ENCODE assay signal across 18 cellular contexts in the genomic region with DNA sequence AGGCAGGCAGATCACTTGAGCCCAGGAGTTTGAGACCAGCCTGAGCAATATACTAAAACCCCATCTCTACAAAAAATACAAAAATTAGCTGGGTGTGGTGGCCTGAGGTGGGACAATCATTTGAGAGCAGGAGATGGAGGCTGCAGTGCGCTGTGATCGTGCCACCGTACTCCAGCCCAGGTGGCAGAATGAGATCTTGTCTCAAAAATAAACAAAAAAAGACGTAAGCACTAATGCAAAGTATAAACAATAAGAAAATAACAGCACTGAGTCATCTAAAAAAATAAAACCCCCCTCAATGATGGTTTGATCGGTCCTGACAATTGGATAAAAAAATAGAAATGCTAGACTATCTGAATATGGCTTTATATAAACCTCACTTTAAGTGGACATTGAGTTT. TPM values are rescaled to one million over a fixed set of nuclear protein-coding genes. Genes with fewer than 3 reads are reported as not detected.
DNase-seq lines count a peak whose midpoint lies in the region; ATAC-seq, FAIRE-seq and TF ChIP-seq lines count a peak whose summit lies in the region.
"Had no signal": no experiment of that assay in that cellular context is flagged by ENCODE, and none has a peak within 500 bp of the region (broad histone marks: within the 10 kb centered on the region; RNA-seq: fewer than 3 reads in every experiment).

No MANE protein-coding gene starts in this region.

- H3F3A ChIP-seq in neural cell (ENCODE audit: insufficient read depth, low read length, poor library complexity, severe bottlenecking) = no peaks in the 10 kb centered on the region

- peak overlapping the region; percentile 79 for H3K27ac ChIP-seq in Karpas-422 (ENCODE audit: low read length)
- H3K27ac ChIP-seq in neural cell (ENCODE audit: low read length) = no peak overlapping the region
- H3K27ac ChIP-seq: cardiac muscle cell, GM23248, tibial artery had no signal

- no peak for DNase-seq in activated CD4-positive, alpha-beta T cell treated with anti-CD3 and anti-CD28 coated beads, Interleukin-2, amount 10 ng/mL, durations not matched to agents 24 days and 14 days
- no peak for DNase-seq in activated CD4-positive, alpha-beta T cell treated with anti-CD3 and anti-CD28 coated beads for 1 hour
- no peak for DNase-seq in Karpas-422
- DNase-seq in activated naive CD8-positive, alpha-beta T cell treated with anti-CD3 and anti-CD28 coated beads, Interleukin-2, amount 10 ng/mL, durations not matched to agents 7 days and 5 days = no peak
- DNase-seq in GM19240 (ENCODE audit: insufficient read length, low spot score) = no peak
- no peak for DNase-seq in GM19239 (ENCODE audit: insufficient read length, low spot score)
- DNase-seq in Ammon's horn (ENCODE audit: low spot score) = no peak
- DNase-seq: activated CD4-positive, alpha-beta T cell treated with anti-CD3 and anti-CD28 coated beads, Interleukin-2, amount 50 U/mL, for 4 hours; GM23248; MV-4-11; T-helper 9 cell; tibial artery had no signal

- H3K4me1 Mint-ChIP-seq in activated CD4-positive, alpha-beta T cell treated with anti-CD3 and anti-CD28 coated beads, Interleukin-2, amount 10 ng/mL, durations not matched to agents 24 days and 14 days = peaks cover 62% of the 10 kb centered on the region
- H3K4me1 Mint-ChIP-seq in activated naive CD8-positive, alpha-beta T cell treated with anti-CD3 and anti-CD28 coated beads, Interleukin-2, amount 10 ng/mL, durations not matched to agents 7 days and 5 days = peaks cover 55% of the 10 kb centered on the region

- H3K4me3 Mint-ChIP-seq in activated CD4-positive, alpha-beta T cell treated with anti-CD3 and anti-CD28 coated beads, Interleukin-2, amount 10 ng/mL, durations not matched to agents 24 days and 14 days = peak overlapping the region; percentile 89
- peak overlapping the region; percentile 84 for H3K4me3 Mint-ChIP-seq in activated naive CD8-positive, alpha-beta T cell treated with anti-CD3 and anti-CD28 coated beads, Interleukin-2, amount 10 ng/mL, durations not matched to agents 7 days and 5 days

- peaks cover 49% of the 10 kb centered on the region for H4K20me1 ChIP-seq in Karpas-422 (ENCODE audit: insufficient read depth, low read depth, low read length)
- H4K20me1 ChIP-seq in neural cell (ENCODE audit: insufficient read depth) = no peaks in the 10 kb centered on the region

- no peaks in the 10 kb centered on the region for H3K36me3 ChIP-seq in Karpas-422 (ENCODE audit: insufficient read depth, low read length)
- H3K36me3 ChIP-seq in neural cell (ENCODE audit: insufficient read depth, low read length) = no peaks in the 10 kb centered on the region
- H3K36me3 ChIP-seq: cardiac muscle cell, tibial artery had no signal

- H3K27ac Mint-ChIP-seq in activated CD4-positive, alpha-beta T cell treated with anti-CD3 and anti-CD28 coated beads, Interleukin-2, amount 10 ng/mL, durations not matched to agents 24 days and 14 days = peak overlapping the region; percentile 64
- H3K27ac Mint-ChIP-seq in activated naive CD8-positive, alpha-beta T cell treated with anti-CD3 and anti-CD28 coated beads, Interleukin-2, amount 10 ng/mL, durations not matched to agents 7 days and 5 days = peak overlapping the region; percentile 80

- H2AFZ ChIP-seq in Karpas-422 (ENCODE audit: low read length) (no peak overlapping the region), neural cell (ENCODE audit: low read depth, low read length) (no peak overlapping the region)
- H2AFZ ChIP-seq: GM23248 had no signal

- H3K79me2 ChIP-seq in Karpas-422 (ENCODE audit: low read length) (peaks cover 86% of the 10 kb centered on the region), neural cell (replicated peaks; ENCODE audit: insufficient read depth, low read length) (peaks cover 60% of the 10 kb centered on the region)

- H3K27me3 ChIP-seq in Karpas-422 (ENCODE audit: low read length) = no peaks in the 10 kb centered on the region
- H3K27me3 ChIP-seq in neural cell (ENCODE audit: insufficient read depth, low read depth, low read length) = no peaks in the 10 kb centered on the region
- H3K27me3 ChIP-seq: cardiac muscle cell, tibial artery had no signal

- no peaks in the 10 kb centered on the region for H3K9me3 Mint-ChIP-seq in activated CD4-positive, alpha-beta T cell treated with anti-CD3 and anti-CD28 coated beads, Interleukin-2, amount 10 ng/mL, durations not matched to agents 24 days and 14 days
- H3K9me3 Mint-ChIP-seq in activated naive CD8-positive, alpha-beta T cell treated with anti-CD3 and anti-CD28 coated beads, Interleukin-2, amount 10 ng/mL, durations not matched to agents 7 days and 5 days = no peaks in the 10 kb centered on the region

- no peak for FAIRE-seq in GM19239 (lab: Jason Lieb, UNC)
- FAIRE-seq: endometrium, HTR-8/SVneo had no signal

- H3K9ac ChIP-seq in Karpas-422 (ENCODE audit: low read length) (peak overlapping the region; percentile 87), neural cell (ENCODE audit: low read length) (no peak overlapping the region)
- H3K9ac ChIP-seq: GM23248 had no signal

- no peak for TF ChIP-seq CTCF in neural cell (IDR thresholded peaks at IDR 0.05; ENCODE audit: poor library complexity, severe bottlenecking)

- no peak for TF ChIP-seq EP300 in neural cell (conservative IDR thresholded peaks at IDR 0.05; ENCODE audit: poor library complexity, severe bottlenecking)

- TF ChIP-seq RAD21 in neural cell (conservative IDR thresholded peaks at IDR 0.05) = no peak

- intact Hi-C loops in activated CD4-positive, alpha-beta T cell treated with anti-CD3 and anti-CD28 coated beads, Interleukin-2, amount 10 ng/mL, durations not matched to agents 24 days and 14 days (cut with micrococcal nuclease) = no loop called here

- H3K4me2 ChIP-seq in Karpas-422 (ENCODE audit: low read depth, low read length, poor library complexity, severe bottlenecking) = peak overlapping the region; percentile 87
- H3K4me2 ChIP-seq in neural cell (ENCODE audit: low read length) = no peak overlapping the region

- H3K27me3 Mint-ChIP-seq in activated CD4-positive, alpha-beta T cell treated with anti-CD3 and anti-CD28 coated beads, Interleukin-2, amount 10 ng/mL, durations not matched to agents 24 days and 14 days = no peaks in the 10 kb centered on the region
- H3K27me3 Mint-ChIP-seq in activated naive CD8-positive, alpha-beta T cell treated with anti-CD3 and anti-CD28 coated beads, Interleukin-2, amount 10 ng/mL, durations not matched to agents 7 days and 5 days = no peaks in the 10 kb centered on the region

- H3K9me3 ChIP-seq in Karpas-422 (ENCODE audit: low read length) (no peaks in the 10 kb centered on the region), neural cell (ENCODE audit: low read length) (no peaks in the 10 kb centered on the region)
- H3K9me3 ChIP-seq: tibial artery had no signal

- POLR2A ChIA-PET in activated naive CD8-positive, alpha-beta T cell treated with anti-CD3 and anti-CD28 coated beads, Interleukin-2, amount 10 ng/mL, durations not matched to agents 7 days and 5 days (lab: Charles Lee) = interaction anchor here (1.9 to 3.7 kb wide), 2 partner anchors 10 to 97 kb away, joined by 4 to 12 read pairs; a partner anchor contains a TSS

- H3K9me2 ChIP-seq in Karpas-422 (replicated peaks; ENCODE audit: insufficient read depth, low read length) (no peaks in the 10 kb centered on the region), neural cell (ENCODE audit: insufficient read depth, low read length) (no peaks in the 10 kb centered on the region)

- H3K4me3 ChIP-seq in Karpas-422 (ENCODE audit: low read length) (peak overlapping the region; percentile 79), neural cell (ENCODE audit: low read length) (peak overlapping the region; percentile 18)
- H3K4me3 ChIP-seq: cardiac muscle cell, GM23248, tibial artery had no signal

- peaks cover 30% of the 10 kb centered on the region for H3K36me3 Mint-ChIP-seq in activated CD4-positive, alpha-beta T cell treated with anti-CD3 and anti-CD28 coated beads, Interleukin-2, amount 10 ng/mL, durations not matched to agents 24 days and 14 days (ENCODE audit: low read depth)
- peaks cover 16% of the 10 kb centered on the region for H3K36me3 Mint-ChIP-seq in activated naive CD8-positive, alpha-beta T cell treated with anti-CD3 and anti-CD28 coated beads, Interleukin-2, amount 10 ng/mL, durations not matched to agents 7 days and 5 days

- peaks cover 68% of the 10 kb centered on the region for H3K4me1 ChIP-seq in Karpas-422 (ENCODE audit: low read length)

- no peak for ATAC-seq in activated naive CD8-positive, alpha-beta T cell treated with anti-CD3 and anti-CD28 coated beads, Interleukin-2, amount 10 ng/mL, durations not matched to agents 7 days and 5 days (ENCODE audit: low read depth)
- ATAC-seq: left lobe of liver had no signal

TF ChIP-seq in neural cell, 6 proteins besides CTCF, POLR2A, EP300 and RAD21 (continues in another document):
- TF ChIP-seq POLR2AphosphoS5 (IDR thresholded peaks at IDR 0.05) (no peak), TAF1 (IDR thresholded peaks at IDR 0.05; ENCODE audit: low read depth) (no peak), EZH2 (IDR thresholded peaks at IDR 0.05; ENCODE audit: borderline replicate concordance, insufficient read depth, low read length, poor library complexity, severe bottlenecking) (no peak), MXI1 (conservative IDR thresholded peaks at IDR 0.05; ENCODE audit: poor library complexity, severe bottlenecking) (no peak), SMC3 (conservative IDR thresholded peaks at IDR 0.05; ENCODE audit: poor library complexity) (no peak)

RNA-seq across cellular contexts. Expression of a gene that starts 3.6 kb away (rescaled TPM):
- total RNA-seq in activated CD4-positive, alpha-beta T cell treated with anti-CD3 and anti-CD28 coated beads, Interleukin-2, amount 10 ng/mL, durations not matched to agents 24 days and 14 days = 75.2 and 78.2 TPM in 2 replicates
- total RNA-seq in Karpas-422 (2014; rRNA removed; shearing (Covaris generic); ENCODE audit: low replicate concordance) = 236 and 248 TPM in 2 replicates
- 10 to 100 TPM; 85.3 to 93.6 TPM for total RNA-seq in activated naive CD8-positive, alpha-beta T cell treated with anti-CD3 and anti-CD28 coated beads, Interleukin-2, amount 10 ng/mL, durations not matched to agents 7 days and 5 days
- 96.8 and 113 TPM in 2 replicates for polyA plus RNA-seq in neural cell
- 128 and 134 TPM in 2 replicates for polyA minus RNA-seq in neural cell

RNA-seq across cellular contexts. Expression of a gene that starts 44.3 kb away (rescaled TPM):
- total RNA-seq in activated CD4-positive, alpha-beta T cell treated with anti-CD3 and anti-CD28 coated beads, Interleukin-2, amount 10 ng/mL, durations not matched to agents 24 days and 14 days = 1.8 and 2.6 TPM in 2 replicates
- total RNA-seq in Karpas-422 (2014; rRNA removed; shearing (Covaris generic); ENCODE audit: low replicate concordance) = 0.18 TPM in 1 of 2 replicates, not detected in the other
- not detected for total RNA-seq in activated naive CD8-positive, alpha-beta T cell treated with anti-CD3 and anti-CD28 coated beads, Interleukin-2, amount 10 ng/mL, durations not matched to agents 7 days and 5 days
- not detected in 2 replicates for polyA plus RNA-seq in neural cell
- not detected in 2 replicates for polyA minus RNA-seq in neural cell
- total RNA-seq: A673, cardiac muscle cell had no signal
